ENCODE assay signal across 10 cellular contexts in the genomic region with DNA sequence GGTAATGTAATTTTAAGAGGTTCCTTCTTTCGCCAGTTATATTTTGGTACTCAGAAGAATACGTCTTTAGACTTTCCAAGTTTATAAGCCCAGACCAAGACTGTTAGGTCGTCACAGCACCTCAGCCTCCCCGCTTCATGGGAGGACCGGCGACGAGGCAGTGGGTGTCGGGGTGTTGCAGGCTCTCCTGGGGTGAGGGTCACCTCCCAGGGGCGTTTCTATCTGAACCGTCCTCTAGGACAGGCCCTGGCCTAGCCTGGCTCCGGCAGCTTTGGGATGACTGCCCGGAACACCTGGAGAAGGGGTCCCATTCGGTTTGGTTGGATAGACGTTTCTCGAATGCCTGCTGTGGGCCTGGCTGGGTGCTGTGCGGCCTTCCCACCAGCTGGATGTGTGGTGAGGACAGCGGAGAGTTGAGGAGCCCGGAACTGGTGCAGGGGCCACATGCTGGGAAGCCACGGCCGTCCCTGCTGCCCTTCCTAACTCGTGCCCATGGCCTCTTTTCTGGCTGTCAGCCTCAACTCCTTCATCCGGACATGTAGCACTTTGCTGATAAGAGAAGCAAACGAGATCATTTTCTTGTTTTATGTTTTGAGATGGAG. TPM values are rescaled to one million over a fixed set of nuclear protein-coding genes. Genes with fewer than 3 reads are reported as not detected.
A peak's percentile ranks its signal among the peaks of the same experiment; 100 is the strongest.
DNase-seq lines count a peak whose midpoint lies in the region; ATAC-seq and TF ChIP-seq lines count a peak whose summit lies in the region.
"Had no signal": no experiment of that assay in that cellular context is flagged by ENCODE, and none has a peak within 500 bp of the region (broad histone marks: within the 10 kb centered on the region; RNA-seq: fewer than 3 reads in every experiment).

No MANE protein-coding gene starts in this region.

- DNase-seq in activated T-cell treated with anti-CD3 and anti-CD28 coated beads, Interleukin-2, amount 50 U/mL, for 72 hours, result no peak
- DNase-seq in activated T-cell treated with anti-CD3 and anti-CD28 coated beads for 4 hours, result no peak
- DNase-seq in ascending aorta (ENCODE audit: low spot score in 2 of 2), result no peak
- DNase-seq in right lobe of liver, result no peak
- no peak for DNase-seq in tibial nerve (ENCODE audit: low spot score in 2 of 2)
- DNase-seq in dermis blood vessel endothelial cell, result no peak
- DNase-seq in A172 (ENCODE audit: low spot score), result no peak

- H3K36me3 Mint-ChIP-seq in activated T-cell treated with anti-CD3 and anti-CD28 coated beads, Interleukin-2, amount 50 U/mL, for 72 hours (ENCODE audit: insufficient read depth in 2 of 2), result no peaks in the 10 kb centered on the region

- H3K4me3 Mint-ChIP-seq in activated T-cell treated with anti-CD3 and anti-CD28 coated beads, Interleukin-2, amount 50 U/mL, for 72 hours, result peak overlapping the region; percentile 80 to 88

- TF ChIP-seq EP300 in tibial nerve (IDR thresholded peaks at IDR 0.05), result no peak

- 34% methylated on average over 11 of the region's 23 CpGs for WGBS in right lobe of liver (ENCODE audit: insufficient coverage, low coverage, low lambda C conversion rate, missing lambda C conversion rate)
- WGBS in tibial nerve, 2 donors, result 41 to 45% methylated on average over 20 to 21 of the region's 23 CpGs

- TF ChIP-seq CTCF in ascending aorta (IDR thresholded peaks at IDR 0.05) (no peak), right lobe of liver (IDR thresholded peaks at IDR 0.05) (no peak), tibial nerve (IDR thresholded peaks at IDR 0.05) (no peak)

- intact Hi-C loops in ascending aorta (cut with DNase I) (loop anchor here (2.0 to 10.0 kb wide), 5 partner anchors 97 to 695 kb away; partner anchors contain the start of genes CABLES2, GID8, PSMA7 and SS18L1), right lobe of liver (cut with DNase I) (no loop called here)

- H3K36me3 ChIP-seq in ascending aorta, result peaks cover 0 to 10% of the 10 kb centered on the region in 2 donors
- no peaks in the 10 kb centered on the region for H3K36me3 ChIP-seq in right lobe of liver
- H3K36me3 ChIP-seq in tibial nerve, result peaks cover 0 to 14% (median 0%) of the 10 kb centered on the region in 3 donors

- H3K27ac Mint-ChIP-seq in activated T-cell treated with anti-CD3 and anti-CD28 coated beads, Interleukin-2, amount 50 U/mL, for 72 hours, result peak overlapping the region; percentile 81

- peaks cover 2 to 7% of the 10 kb centered on the region in 2 donors for H3K4me1 ChIP-seq in ascending aorta
- peaks cover 0 to 15% (median 3%) of the 10 kb centered on the region in 4 donors for H3K4me1 ChIP-seq in right lobe of liver
- peaks cover 0 to 35% (median 12%) of the 10 kb centered on the region in 4 donors for H3K4me1 ChIP-seq in tibial nerve

- H3K9me3 ChIP-seq in ascending aorta, result no peaks in the 10 kb centered on the region
- no peaks in the 10 kb centered on the region for H3K9me3 ChIP-seq in right lobe of liver
- H3K9me3 ChIP-seq in tibial nerve, result no peaks in the 10 kb centered on the region

- H3K27me3 Mint-ChIP-seq in activated T-cell treated with anti-CD3 and anti-CD28 coated beads, Interleukin-2, amount 50 U/mL, for 72 hours (ENCODE audit: low read depth), result no peaks in the 10 kb centered on the region

- peak overlapping the region; percentile 88 to 95 for H3K27ac ChIP-seq in ascending aorta
- peak overlapping the region in 2 of 3 donors; percentile 44 to 78 for H3K27ac ChIP-seq in right lobe of liver
- H3K27ac ChIP-seq in tibial nerve, result peak overlapping the region; percentile 82 to 91 (median 84)

- TF ChIP-seq POLR2A in right lobe of liver (IDR thresholded peaks at IDR 0.05), result no peak
- no peak for TF ChIP-seq POLR2A in tibial nerve (IDR thresholded peaks at IDR 0.05)

- H3K4me3 ChIP-seq in ascending aorta (peak overlapping the region; percentile 86 to 96), right lobe of liver (peak overlapping the region; percentile 70 to 81 (median 70)), tibial nerve (peak overlapping the region; percentile 69 to 97 (median 80))

- H3K4me1 Mint-ChIP-seq in activated T-cell treated with anti-CD3 and anti-CD28 coated beads, Interleukin-2, amount 50 U/mL, for 72 hours (ENCODE audit: low read depth), result peaks cover 29% of the 10 kb centered on the region

- H3K27me3 ChIP-seq in ascending aorta (no peaks in the 10 kb centered on the region), right lobe of liver (no peaks in the 10 kb centered on the region), tibial nerve (no peaks in the 10 kb centered on the region)

- ATAC-seq in activated T-cell treated with anti-CD3 and anti-CD28 coated beads, Interleukin-2, amount 50 U/mL, for 72 hours (replicated peaks in 1 of 2), result no peak
- ATAC-seq in right lobe of liver, result no peak
- ATAC-seq in HG02588 (IDR thresholded peaks at IDR 0.05; ENCODE audit: unreplicated experiment), result no peak

- H3K9me3 Mint-ChIP-seq in activated T-cell treated with anti-CD3 and anti-CD28 coated beads, Interleukin-2, amount 50 U/mL, for 72 hours, result no peaks in the 10 kb centered on the region

RNA-seq across cellular contexts. Expression of gene OSBPL2, which starts 1.1 kb away (rescaled TPM):
- 10 to 100 TPM; 40.6 to 44.2 TPM for total RNA-seq in activated T-cell treated with anti-CD3 and anti-CD28 coated beads, Interleukin-2, amount 50 U/mL, for 72 hours
- total RNA-seq in ascending aorta (25.0 TPM), right lobe of liver (10 to 100 TPM; 15.6 to 27.8 (median 21.2) TPM), tibial nerve (10 to 100 TPM; 23.1 to 31.6 (median 27.1) TPM), dermis blood vessel endothelial cell (28.9 and 35.7 TPM in 2 replicates)
- 20.1 TPM in 2 replicates for total RNA-seq in A172 (2014; rRNA removed; shearing (Covaris generic))

RNA-seq across cellular contexts. Expression of gene HRH3, which starts 19.3 kb away (rescaled TPM):
- total RNA-seq in activated T-cell treated with anti-CD3 and anti-CD28 coated beads, Interleukin-2, amount 50 U/mL, for 72 hours, result not detected
- 0.21 TPM for total RNA-seq in ascending aorta
- not detected for total RNA-seq in right lobe of liver
- total RNA-seq in tibial nerve, result not detected
- not detected in 2 replicates for total RNA-seq in dermis blood vessel endothelial cell
- not detected in 2 replicates for total RNA-seq in A172 (2014; rRNA removed; shearing (Covaris generic))
- total RNA-seq: glomerular endothelial cell, M059J had no signal

RNA-seq across cellular contexts. Expression of gene MTG2, which starts 56.6 kb away (rescaled TPM):
- total RNA-seq in activated T-cell treated with anti-CD3 and anti-CD28 coated beads, Interleukin-2, amount 50 U/mL, for 72 hours, result 10 to 100 TPM; 28.3 to 48.2 TPM
- 14.5 TPM for total RNA-seq in ascending aorta
- total RNA-seq in right lobe of liver, result 10 to 100 TPM; 27.0 to 45.6 (median 31.8) TPM
- total RNA-seq in tibial nerve, result 10 to 100 TPM; 24.7 to 46.9 (median 41.6) TPM
- 19.3 and 26.7 TPM in 2 replicates for total RNA-seq in dermis blood vessel endothelial cell
- 14.9 and 16.1 TPM in 2 replicates for total RNA-seq in A172 (2014; rRNA removed; shearing (Covaris generic))
